1 cellular context compared by ENCODE assay signal in the genomic region with DNA sequence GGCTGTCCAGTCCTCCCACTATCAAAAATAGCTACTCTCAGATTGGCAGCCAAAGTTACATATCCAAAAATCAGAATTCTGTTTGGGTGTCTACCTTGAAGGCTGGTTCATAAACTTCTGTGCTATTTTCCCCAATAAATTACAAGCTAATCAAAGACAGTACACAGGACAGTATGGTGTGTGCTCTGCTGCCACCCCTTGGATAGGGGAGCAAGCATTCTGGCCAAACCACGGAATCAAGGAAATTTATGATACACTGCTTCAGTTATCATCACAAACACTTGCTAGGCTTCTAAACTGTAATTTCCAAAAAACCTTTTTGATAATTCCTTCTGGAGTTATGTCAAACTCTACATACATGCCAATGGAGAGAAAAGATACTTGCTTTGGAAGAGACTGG.
TF ChIP-seq lines count a peak whose summit lies in the region.

No MANE protein-coding gene starts in this region.

TF ChIP-seq in IMR-90, 13 proteins besides CTCF, POLR2A, EP300 and RAD21 (continued from another document):
- TF ChIP-seq USF2 (IDR thresholded peaks at IDR 0.05; ENCODE audit: low read depth, low read length) (no peak), ELK1 (IDR thresholded peaks at IDR 0.05; ENCODE audit: borderline replicate concordance, low read depth, low read length) (no peak), FOS (IDR thresholded peaks at IDR 0.05; ENCODE audit: low read depth, low read length) (no peak), NFE2L2 (IDR thresholded peaks at IDR 0.05; ENCODE audit: low read depth, low read length) (no peak), CHD1 (IDR thresholded peaks at IDR 0.05; ENCODE audit: low read depth, low read length) (no peak), MAFK (IDR thresholded peaks at IDR 0.05; ENCODE audit: low read depth, low read length) (no peak), RFX5 (IDR thresholded peaks at IDR 0.05; ENCODE audit: low read depth, low read length) (no peak), MAZ (IDR thresholded peaks at IDR 0.05; ENCODE audit: borderline replicate concordance, low read depth, low read length) (no peak), BHLHE40 (IDR thresholded peaks at IDR 0.05; ENCODE audit: low read depth, low read length) (no peak)
